Comparison of ENCODE assay signal across 9 cellular contexts in the genomic region with DNA sequence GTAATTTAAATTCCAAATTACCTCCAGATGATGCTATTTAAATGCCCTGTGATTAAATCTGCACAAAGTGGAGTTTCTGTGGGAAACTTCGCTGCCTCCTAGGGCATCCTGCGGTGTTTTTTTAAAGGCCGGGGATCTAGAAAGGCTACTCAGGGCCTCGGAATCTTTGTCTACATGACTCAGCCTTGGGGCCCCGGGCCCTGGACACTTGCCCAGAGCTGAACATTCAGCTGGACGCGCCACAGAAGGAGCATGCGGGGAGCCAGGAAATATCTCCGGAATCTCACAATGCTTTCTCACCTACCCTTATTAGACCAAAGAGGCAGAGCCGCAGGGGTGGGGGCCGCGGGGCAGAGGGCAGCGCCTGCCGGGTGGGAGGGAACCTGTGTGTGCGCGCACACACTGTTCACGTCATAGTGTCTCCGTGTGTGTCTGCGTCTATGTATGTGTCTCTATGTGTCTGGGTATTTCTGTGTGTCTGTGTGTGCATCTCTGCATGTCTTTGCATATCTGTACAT.
DNase-seq lines count a peak whose midpoint lies in the region; ATAC-seq, FAIRE-seq and TF ChIP-seq lines count a peak whose summit lies in the region.
"Had no signal": no experiment of that assay in that cellular context is flagged by ENCODE, and none has a peak within 500 bp of the region (broad histone marks: within the 10 kb centered on the region; RNA-seq: fewer than 3 reads in every experiment).

No MANE protein-coding gene starts in this region.

- no peak overlapping the region for H2AK5ac ChIP-seq in H1 (ENCODE audit: low read depth, low read length)

- H4K20me1 ChIP-seq in H1 (replicated peaks in 1 of 2; ENCODE audit: control insufficient read depth in 1 of 2, insufficient read depth in 2 of 2, low read length in 2 of 2) = no peaks in the 10 kb centered on the region

- no peaks in the 10 kb centered on the region for H3K79me2 ChIP-seq in H1 (ENCODE audit: control insufficient read depth in 1 of 2, insufficient read depth in 2 of 2, low read length in 2 of 2)

- H3K4me1 ChIP-seq in H1 (replicated peaks in 1 of 4; ENCODE audit: control insufficient read depth in 3 of 4, insufficient read depth in 4 of 4, low read length in 3 of 4) = peaks cover 8 to 16% (median 11%) of the 10 kb centered on the region in 4 experiments
- H3K4me1 ChIP-seq in mesodermal cell (ENCODE audit: control insufficient read depth, insufficient read depth, low read length, poor library complexity, severe bottlenecking) = peaks cover 48% of the 10 kb centered on the region

- CTCF ChIA-PET in H1 (lab: Charles Lee; ENCODE audit: partially characterized antibody) = no interaction called here

- H2BK5ac ChIP-seq in H1 (ENCODE audit: low read depth, low read length) = no peak overlapping the region

- ATAC-seq in HG03196 (IDR thresholded peaks at IDR 0.05; ENCODE audit: unreplicated experiment) (no peak), HG03439 (IDR thresholded peaks at IDR 0.05; ENCODE audit: unreplicated experiment) (no peak), HG03432 (IDR thresholded peaks at IDR 0.05; ENCODE audit: unreplicated experiment) (no peak), GM21360 (IDR thresholded peaks at IDR 0.05; ENCODE audit: unreplicated experiment) (no peak)

- TF ChIP-seq CTCF in H1 (IDR thresholded peaks at IDR 0.05; ENCODE audit: control extremely low read depth in 1 of 3, insufficient read depth in 1 of 3, low read depth in 1 of 3, low read length in 3 of 3) = no peak

- H4K91ac ChIP-seq in H1 (replicated peaks; ENCODE audit: insufficient read length, low read length) = no peak overlapping the region

- H3K27ac ChIP-seq in H1 (ENCODE audit: low read depth, low read length) = no peak overlapping the region
- peak overlapping the region; percentile 100 for H3K27ac ChIP-seq in mesodermal cell (ENCODE audit: low read depth, low read length, severe bottlenecking)

- no peak overlapping the region for H2AFZ ChIP-seq in H1 (ENCODE audit: low read length)

- H3K27me3 ChIP-seq in H1 (replicated peaks in 1 of 4; ENCODE audit: control insufficient read depth in 3 of 4, extremely low read depth in 1 of 4, insufficient read depth in 3 of 4, low read length in 3 of 4) = no peaks in the 10 kb centered on the region

- no peaks in the 10 kb centered on the region for H3K23me2 ChIP-seq in H1 (ENCODE audit: low read depth, low read length)

- H3K79me1 ChIP-seq in H1 (ENCODE audit: low read depth, low read length) = no peaks in the 10 kb centered on the region

- peak overlapping the region; percentile 87; the same call in 1 of the 2 replicates for H2BK20ac ChIP-seq in H1 (ENCODE audit: low read length)

- no peak for TF ChIP-seq RAD21 in H1 (IDR thresholded peaks at IDR 0.05 in 1 of 2, conservative IDR thresholded peaks at IDR 0.05 in 1 of 2; ENCODE audit: low read depth in 2 of 2, low read length in 2 of 2)

- POLR2A ChIA-PET in H1 (lab: Charles Lee; ENCODE audit: partially characterized antibody) = interaction anchor here (0.7 to 2.2 kb wide), 2 partner anchors 47 to 151 kb away, joined by 3 to 4 read pairs; no protein-coding TSS in a partner anchor

- H3K18ac ChIP-seq in H1 (ENCODE audit: extremely low read depth, low read length) = 0 out of 2 replicates have a peak overlapping the region, but pooled peaks have one; percentile 9

- TF ChIP-seq EP300 in H1 (IDR thresholded peaks at IDR 0.05; ENCODE audit: borderline replicate concordance in 1 of 2, low read depth in 2 of 2, low read length in 2 of 2) = no peak

- FAIRE-seq in H1 (lab: Jason Lieb, UNC) = no peak

- no peak overlapping the region for H3K56ac ChIP-seq in H1 (replicated peaks; ENCODE audit: insufficient read length, low read depth, low read length)

- H3K36me3 ChIP-seq in H1 (ENCODE audit: control insufficient read depth in 2 of 4, insufficient read depth in 4 of 4, low read length in 3 of 4) (no peaks in the 10 kb centered on the region), mesodermal cell (ENCODE audit: control insufficient read depth, insufficient read depth, low read length) (no peaks in the 10 kb centered on the region)

- no peak overlapping the region for H3K9ac ChIP-seq in H1 (replicated peaks in 1 of 4; ENCODE audit: extremely low read depth in 1 of 4, low read depth in 3 of 4, low read length in 3 of 4)

- H4K8ac ChIP-seq in H1 (ENCODE audit: extremely low read depth, insufficient read depth, low read length) = no peak overlapping the region

- peak overlapping the region; percentile 42; the same call in 1 of the 2 replicates for H2BK12ac ChIP-seq in H1 (ENCODE audit: low read depth, low read length)

- 88% methylated on average over 19 of the region's 19 CpGs; no CpG with 5 or more reads in 1 of the 2 experiments for WGBS in H1 (ENCODE audit: extremely low coverage in 1 of 2, insufficient coverage in 1 of 2, insufficient read length in 1 of 2, insufficient replicate concordance in 2 of 2, low coverage in 1 of 2, low lambda C conversion rate in 2 of 2, missing lambda C conversion rate in 1 of 2), 2 experiments
- 64 to 69% methylated on average over 12 to 18 of the region's 19 CpGs for WGBS in mesodermal cell (ENCODE audit: insufficient coverage in 2 of 2), 2 experiments

- TF ChIP-seq POLR2A in H1 (IDR thresholded peaks at IDR 0.05; ENCODE audit: control extremely low read depth in 1 of 2, low read depth in 2 of 2, low read length in 2 of 2) = no peak

- no peak overlapping the region for H3K14ac ChIP-seq in H1 (ENCODE audit: insufficient read length)

- H3K4ac ChIP-seq in H1 (replicated peaks; ENCODE audit: insufficient read length, low read depth, low read length) = peak overlapping the region; percentile 58

- DNase-seq in SIG-M5 treated with dmso at 0.1 percent for 504 hours (lab: John Stamatoyannopoulos, UW; ENCODE audit: unreplicated experiment) (peak; percentile 51), SIG-M5 (lab: John Stamatoyannopoulos, UW) (no peak), H1 (ENCODE audit: low read depth in 1 of 2, low spot score in 2 of 2) (no peak)
- DNase-seq: NCI-H1417 had no signal

- H2BK120ac ChIP-seq in H1 (replicated peaks; ENCODE audit: low read depth, low read length) = peak overlapping the region; percentile 33

- H3K4me3 ChIP-seq in H1 (ENCODE audit: extremely low read depth in 1 of 4, insufficient read depth in 2 of 4, low read depth in 3 of 4, low read length in 4 of 4) (no peak overlapping the region), mesodermal cell (ENCODE audit: extremely low read depth, insufficient read depth, low read length, poor library complexity, severe bottlenecking) (peak overlapping the region; percentile 6)

- H3K9me3 ChIP-seq in H1 (ENCODE audit: insufficient read depth in 2 of 2, low read depth in 1 of 2, low read length in 1 of 2) (no peaks in the 10 kb centered on the region), mesodermal cell (ENCODE audit: control insufficient read depth, low read length) (no peaks in the 10 kb centered on the region)

- H3K4me2 ChIP-seq in H1 (ENCODE audit: insufficient read depth in 1 of 2, low read depth in 2 of 2, low read length in 2 of 2) = no peak overlapping the region

- no peak overlapping the region for H4K5ac ChIP-seq in H1 (ENCODE audit: insufficient read length, low read depth, low read length)

- no peak overlapping the region for H3K23ac ChIP-seq in H1 (ENCODE audit: insufficient read length)

- 0 out of 2 replicates have a peak overlapping the region, but pooled peaks have one; percentile 31 for H2BK15ac ChIP-seq in H1 (ENCODE audit: low read length)

TF ChIP-seq in H1, 55 proteins besides CTCF, POLR2A, EP300 and RAD21 (continues in another document):
- TF ChIP-seq CTBP2 (IDR thresholded peaks at IDR 0.05; ENCODE audit: borderline replicate concordance, insufficient read depth, insufficient read length, low read length) = no peak
- no peak for TF ChIP-seq CEBPB (IDR thresholded peaks at IDR 0.05; ENCODE audit: low read depth, low read length)
- TF ChIP-seq HDAC6 (IDR thresholded peaks at IDR 0.05; ENCODE audit: low read depth, low read length) = no peak
- TF ChIP-seq TCF12 (IDR thresholded peaks at IDR 0.05; ENCODE audit: low read depth, low read length) = no peak
